ENCODE assay signal across 8 cellular contexts in genomic region chr7:974820-975681, GRCh38. TPM values are rescaled to one million over a fixed set of nuclear protein-coding genes. Genes with fewer than 3 reads are reported as not detected.
DNase-seq lines count a peak whose midpoint lies in the region; FAIRE-seq and TF ChIP-seq lines count a peak whose summit lies in the region.

Gene COX19 (minus strand): TSS chr7:975549. CDS start chr7:975509, 40 bp downstream.

- H3K27me3 ChIP-seq in H7 (ENCODE audit: control insufficient read depth, insufficient read depth, low read length), result no peaks in the 10 kb centered on the region
- no peaks in the 10 kb centered on the region for H3K27me3 ChIP-seq in neutrophil
- H3K27me3 ChIP-seq in subcutaneous abdominal adipose tissue (ENCODE audit: control insufficient read depth in 5 of 5, insufficient read depth in 4 of 5, low read length in 5 of 5), result no peaks in the 10 kb centered on the region

- no peak for FAIRE-seq in frontal cortex (lab: Jason Lieb, UNC)

- H3K36me3 ChIP-seq in H7 (replicated peaks; ENCODE audit: control insufficient read depth, insufficient read depth, low read length), result peaks cover 8% of the 10 kb centered on the region
- peaks cover 27% of the 10 kb centered on the region for H3K36me3 ChIP-seq in neutrophil
- H3K36me3 ChIP-seq in subcutaneous abdominal adipose tissue (ENCODE audit: control insufficient read depth in 5 of 5, insufficient read depth in 5 of 5, low read length in 5 of 5), result peaks cover 8 to 25% (median 21%) of the 10 kb centered on the region in 5 donors

- H3K9ac ChIP-seq in subcutaneous abdominal adipose tissue (ENCODE audit: low read length in 5 of 5), result peak within 1 kb of the TSS in 4 of 5 donors; percentile 90 to 95 (median 94)

- H3K9me3 ChIP-seq in neutrophil, result no peaks in the 10 kb centered on the region
- H3K9me3 ChIP-seq in subcutaneous abdominal adipose tissue (ENCODE audit: control insufficient read depth in 5 of 5, low read length in 5 of 5), result peaks cover 0 to 4% (median 0%) of the 10 kb centered on the region in 5 donors

- in situ Hi-C loops in SK-MEL-5 (cut with HindIII; ENCODE audit: low pct_unique_long_range_greater_than_20kb, low sequenced_read_pairs), result no loop called here

- peak; percentile 82 for DNase-seq in ELF-1 (ENCODE audit: low read depth, low spot score)
- peak; percentile 99 for DNase-seq in H7
- DNase-seq in M059J (ENCODE audit: low read depth), result peak; percentile 76
- DNase-seq in SK-MEL-5 (ENCODE audit: low read depth, low spot score), result peak; percentile 88
- peak; percentile 76 to 89 (median 82) for DNase-seq in activated naive CD4-positive, alpha-beta T cell (lab: John Stamatoyannopoulos, UW)
- peak; percentile 94 for DNase-seq in frontal cortex (ENCODE audit: low spot score in 2 of 2)

- H3K4me3 ChIP-seq in H7 (ENCODE audit: insufficient read depth, low read depth, low read length) (peak within 1 kb of the TSS; percentile 91), neutrophil (ENCODE audit: low read depth in 1 of 2, low read length in 1 of 2) (peak within 1 kb of the TSS; percentile 93 to 100), subcutaneous abdominal adipose tissue (ENCODE audit: low read depth in 1 of 5, low read length in 5 of 5) (peak within 1 kb of the TSS; percentile 63 to 96 (median 80))

- H3K27ac ChIP-seq in neutrophil, result peak within 1 kb of the TSS; percentile 94
- peak within 1 kb of the TSS; percentile 93 for H3K27ac ChIP-seq in subcutaneous abdominal adipose tissue (ENCODE audit: low read depth, low read length)

- peak; percentile 14 for TF ChIP-seq CTCF in neutrophil (IDR thresholded peaks at IDR 0.05)

- peaks cover 17 to 28% of the 10 kb centered on the region in 2 experiments for H3K4me1 ChIP-seq in neutrophil (ENCODE audit: control insufficient read depth in 1 of 2, insufficient read depth in 1 of 2, low read depth in 1 of 2, low read length in 1 of 2)
- H3K4me1 ChIP-seq in subcutaneous abdominal adipose tissue (ENCODE audit: control insufficient read depth in 5 of 5, insufficient read depth in 5 of 5, low read length in 5 of 5), result peaks cover 0 to 26% (median 23%) of the 10 kb centered on the region in 5 donors

RNA-seq across cellular contexts. Expression of gene COX19, which starts in this region (rescaled TPM):
- 8.4 and 12.9 TPM in 2 replicates for total RNA-seq in H7 (2014; rRNA removed; shearing (Covaris generic))
- 7.7 and 10.2 TPM in 2 replicates for total RNA-seq in M059J (2014; rRNA removed; shearing (Covaris generic))
- 12.9 and 13.1 TPM in 2 replicates for total RNA-seq in SK-MEL-5 (2014; rRNA removed; shearing (Covaris generic))
- polyA plus RNA-seq in SK-MEL-5 (2015; cell fraction: cytosol; rRNA removed), result 10.1 and 11.5 TPM in 2 replicates
- 12.2 and 13.1 TPM in 2 replicates for polyA plus RNA-seq in SK-MEL-5 (2015; cell fraction: nucleus; rRNA removed)
- total RNA-seq in frontal cortex, result 13.9 TPM

Comparison
In these comparisons a context has a peak if more than half of its experiments do, and no peak if none do; other contexts are left out.
1. Peak in every context shown above with its lines: DNase-seq, H3K4me3 ChIP-seq and H3K27ac ChIP-seq.